9 cellular contexts compared by ENCODE assay signal in genomic region chr10:89342219-89342966, GRCh38. TPM values are rescaled to one million over a fixed set of nuclear protein-coding genes. Genes with fewer than 3 reads are reported as not detected.
DNase-seq lines count a peak whose midpoint lies in the region; TF ChIP-seq lines count a peak whose summit lies in the region.
"Had no signal": no experiment of that assay in that cellular context is flagged by ENCODE, and none has a peak within 500 bp of the region (broad histone marks: within the 10 kb centered on the region; RNA-seq: fewer than 3 reads in every experiment).

No MANE protein-coding gene starts in this region.

- H3K27ac Mint-ChIP-seq in mesothelial cell of epicardium: peak overlapping the region; percentile 12

- intact Hi-C loops in A673 (cut with micrococcal nuclease; ENCODE audit: unreplicated experiment) (no loop called here), dorsolateral prefrontal cortex (cut with DNase I) (loop anchor here in 1 of 2 donors (1.0 to 5.0 kb wide), 2 partner anchors 32 to 40 kb away; partner anchors contain the start of gene IFIT2)

- H3K9me3 Mint-ChIP-seq in mesothelial cell of epicardium: peaks cover 8% of the 10 kb centered on the region

- no peak overlapping the region for H3K4me3 Mint-ChIP-seq in mesothelial cell of epicardium

- H3K27ac ChIP-seq in A673 (ENCODE audit: low read depth, low read length, poor library complexity, severe bottlenecking) (no peak overlapping the region), dorsolateral prefrontal cortex (peak overlapping the region; percentile 78 to 99 (median 95))

- TSS peak; percentile 31 for BruUV-seq in A673 (replicated peaks; lab: Mats Ljungman, UMichigan)

- POLR2A ChIA-PET in A673 (lab: Charles Lee; ENCODE audit: low non-redundant PET): no interaction called here

- H3K4me3 ChIP-seq in A673 (ENCODE audit: low read depth, low read length, poor library complexity, severe bottlenecking) (no peak overlapping the region), dorsolateral prefrontal cortex (peak overlapping the region; percentile 30 to 84 (median 67))

- H3K27me3 Mint-ChIP-seq in mesothelial cell of epicardium (ENCODE audit: low read depth): no peaks in the 10 kb centered on the region

- CTCF ChIA-PET in A673 (lab: Charles Lee): no interaction called here

- H3K36me3 Mint-ChIP-seq in mesothelial cell of epicardium: peaks cover 29% of the 10 kb centered on the region

- TF ChIP-seq CTCF in A673 (conservative IDR thresholded peaks at IDR 0.05; ENCODE audit: low read depth, low read length) (no peak), dorsolateral prefrontal cortex (IDR thresholded peaks at IDR 0.05 in 54 of 56, conservative IDR thresholded peaks at IDR 0.05 in 2 of 56; ENCODE audit: low read depth in 1 of 56, partially characterized antibody in 56 of 56) (peak in 7 of 56 donors; percentile 6 to 24 (median 18)), mesothelial cell of epicardium (IDR thresholded peaks at IDR 0.05; ENCODE audit: unreplicated experiment) (no peak)

- peaks cover 29% of the 10 kb centered on the region for H3K4me1 ChIP-seq in A673 (ENCODE audit: insufficient read depth, low read length, poor library complexity, severe bottlenecking)

- H3K36me3 ChIP-seq in A673 (ENCODE audit: insufficient read depth, low read length, poor library complexity, severe bottlenecking): no peaks in the 10 kb centered on the region

- DNase-seq in A673 (ENCODE audit: low spot score) (peak; percentile 67), NCI-H2171 (lab: John Stamatoyannopoulos, UW) (peak; percentile 4), dorsolateral prefrontal cortex (peak; percentile 71 to 98 (median 90)), mesothelial cell of epicardium (ENCODE audit: low spot score in 2 of 2, unreplicated experiment in 2 of 2) (no peak), MV-4-11 (lab: John Stamatoyannopoulos, UW) (no peak), activated gamma-delta T cell treated with Interleukin-2 at 50 U/mL for 16 hours (no peak), GM19238 (ENCODE audit: insufficient read length, low spot score) (no peak), NCI-H2029 treated with DMSO at 0.1 percent for 48 hours (lab: John Stamatoyannopoulos, UW) (no peak)
- DNase-seq: AML-193 had no signal

- no peaks in the 10 kb centered on the region for H3K9me3 ChIP-seq in A673 (ENCODE audit: low read depth, low read length, poor library complexity, severe bottlenecking)

- peaks cover 33% of the 10 kb centered on the region for H3K4me1 Mint-ChIP-seq in mesothelial cell of epicardium

- H3K27me3 ChIP-seq in A673 (replicated peaks; ENCODE audit: insufficient read depth, low read depth, low read length, poor library complexity) (no peaks in the 10 kb centered on the region), dorsolateral prefrontal cortex (no peaks in the 10 kb centered on the region)

RNA-seq across cellular contexts. Expression of gene IFIT3, which starts 14.6 kb away (rescaled TPM):
- 5.6 and 6.7 TPM in 2 replicates for total RNA-seq in A673 (2021)
- 100 to 1,000 TPM in 3 of 120 experiments, 10 to 100 TPM in 113, 1 to 10 TPM in 4; 8.6 to 195 (median 16.5) TPM for total RNA-seq in dorsolateral prefrontal cortex
- 14.3 to 17.8 TPM (median 14.9 TPM) in 3 replicates for total RNA-seq in mesothelial cell of epicardium

RNA-seq across cellular contexts. Expression of gene IFIT1B, which starts 35.5 kb away (rescaled TPM):
- total RNA-seq in A673 (2021) (not detected in 2 replicates), dorsolateral prefrontal cortex (under 1 TPM in 12 of 120 experiments, not detected in 108; 0.25 to 0.92 (median 0.31) TPM), mesothelial cell of epicardium (not detected in 3 replicates)

RNA-seq across cellular contexts. Expression of gene IFIT2, which starts 40.5 kb away (rescaled TPM):
- total RNA-seq in A673 (2021): 1.7 and 1.9 TPM in 2 replicates
- total RNA-seq in dorsolateral prefrontal cortex: 10 to 100 TPM in 108 of 120 experiments, 1 to 10 TPM in 12; 7.7 to 52.2 (median 13.2) TPM
- total RNA-seq in mesothelial cell of epicardium: 2.3 to 3.6 TPM (median 2.9 TPM) in 3 replicates

RNA-seq across cellular contexts. Expression of gene IFIT1, which starts 50.0 kb away (rescaled TPM):
- total RNA-seq in A673 (2021): 2.4 and 3.2 TPM in 2 replicates
- total RNA-seq in dorsolateral prefrontal cortex: 100 to 1,000 TPM in 3 of 120 experiments, 10 to 100 TPM in 117; 23.2 to 313 (median 49.2) TPM
- total RNA-seq in mesothelial cell of epicardium: 34.5 to 44.1 TPM (median 35.4 TPM) in 3 replicates

Comparison
In these comparisons a context has a peak if more than half of its experiments do, and no peak if none do; other contexts are left out.
1. DNase-seq: peak in A673 (single experiment), NCI-H2171 (single experiment) and dorsolateral prefrontal cortex (10 of 10); none in mesothelial cell of epicardium (0 of 2), MV-4-11 (single experiment), activated gamma-delta T cell treated with Interleukin-2 at 50 U/mL for 16 hours (single experiment), GM19238 (single experiment) and NCI-H2029 treated with DMSO at 0.1 percent for 48 hours (single experiment).